1 cellular context compared by ENCODE assay signal in the genomic region with DNA sequence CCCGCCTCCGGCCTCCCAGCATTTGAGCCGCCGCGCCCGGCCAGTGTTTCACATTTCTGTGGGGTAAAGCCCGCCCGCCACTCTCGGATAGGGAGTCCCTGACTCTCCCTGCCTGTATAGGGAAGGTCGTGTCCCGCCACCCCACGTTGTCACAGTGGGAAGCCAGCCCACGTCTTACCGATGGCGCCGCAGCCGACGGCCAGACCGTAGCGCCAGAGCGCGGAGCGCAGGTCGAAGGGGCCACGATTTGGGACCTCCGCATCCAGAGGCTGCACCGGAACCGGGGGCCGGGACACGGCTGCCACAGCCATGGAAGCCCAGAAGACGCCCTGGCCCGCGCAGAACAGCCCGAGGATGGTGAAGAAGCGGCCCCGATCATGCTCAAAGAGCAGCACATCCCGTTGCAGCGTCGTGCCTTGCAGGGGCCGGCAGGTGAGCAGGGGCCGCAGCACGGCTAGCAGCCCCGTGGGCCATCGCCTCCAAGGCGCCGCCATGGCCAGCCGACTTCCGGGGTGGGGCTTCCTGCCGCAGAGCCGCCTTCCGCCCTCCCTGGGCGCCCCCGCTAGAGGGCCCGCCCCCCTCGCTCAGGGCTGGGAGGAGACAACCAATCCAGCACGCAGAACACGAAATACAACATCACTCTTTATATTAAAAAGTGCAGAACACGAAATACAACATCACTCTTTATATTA.
TF ChIP-seq lines count a peak whose summit lies in the region.

A gene with protein sequence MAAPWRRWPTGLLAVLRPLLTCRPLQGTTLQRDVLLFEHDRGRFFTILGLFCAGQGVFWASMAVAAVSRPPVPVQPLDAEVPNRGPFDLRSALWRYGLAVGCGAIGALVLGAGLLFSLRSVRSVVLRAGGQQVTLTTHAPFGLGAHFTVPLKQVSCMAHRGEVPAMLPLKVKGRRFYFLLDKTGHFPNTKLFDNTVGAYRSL (minus strand): TSS at position 506 of the 692 bp plus-strand sequence. CDS start 12 bp downstream, at position 494.

TF ChIP-seq in HepG2, 621 proteins besides CTCF, POLR2A, EP300 and RAD21 (continued from another document and continues in another):
- TF ChIP-seq ZBTB20 (CRISPR knock-in tag; IDR thresholded peaks at IDR 0.05; ENCODE audit: borderline replicate concordance, low read depth) (0 out of 2 replicates have a peak, but pooled peaks have one; percentile 35), IRX3 (CRISPR knock-in tag; IDR thresholded peaks at IDR 0.05; ENCODE audit: borderline replicate concordance, low read depth) (no peak), YEATS4 (CRISPR knock-in tag; IDR thresholded peaks at IDR 0.05; ENCODE audit: borderline replicate concordance) (peak; percentile 55; the same call in 1 of the 2 replicates), ZNF230 (CRISPR knock-in tag; IDR thresholded peaks at IDR 0.05) (no peak), DNMT3B (CRISPR knock-in tag; conservative IDR thresholded peaks at IDR 0.05) (no peak), ZNF598 (CRISPR knock-in tag; IDR thresholded peaks at IDR 0.05; ENCODE audit: borderline replicate concordance) (peak; percentile 92; the same call in 1 of the 2 replicates), ZSCAN20 (CRISPR knock-in tag; IDR thresholded peaks at IDR 0.05; ENCODE audit: borderline replicate concordance) (no peak), GATAD1 (CRISPR knock-in tag; IDR thresholded peaks at IDR 0.05) (peak; percentile 92), SALL1 (CRISPR knock-in tag; IDR thresholded peaks at IDR 0.05) (peak; percentile 60), TCF7L2 (IDR thresholded peaks at IDR 0.05; ENCODE audit: low read depth, low read length) (no peak), SMAD9 (CRISPR knock-in tag; IDR thresholded peaks at IDR 0.05) (peak; percentile 79; the same call in 1 of the 2 replicates), ISL2 (CRISPR knock-in tag; IDR thresholded peaks at IDR 0.05) (0 out of 2 replicates have a peak, but pooled peaks have one; percentile 10), ZNF382 (CRISPR knock-in tag; IDR thresholded peaks at IDR 0.05; ENCODE audit: borderline replicate concordance) (no peak), ZNF713 (CRISPR knock-in tag; IDR thresholded peaks at IDR 0.05) (peak; percentile 74; the same call in 1 of the 2 replicates), ZFX (CRISPR knock-in tag; IDR thresholded peaks at IDR 0.05; ENCODE audit: low read depth) (peak; percentile 92), ZNF773 (CRISPR knock-in tag; IDR thresholded peaks at IDR 0.05; ENCODE audit: borderline replicate concordance) (no peak), MYC (CRISPR knock-in tag; IDR thresholded peaks at IDR 0.05; ENCODE audit: borderline replicate concordance) (peak; percentile 60; the same call in 1 of the 2 replicates), ATRX (CRISPR knock-in tag; IDR thresholded peaks at IDR 0.05; ENCODE audit: borderline replicate concordance) (no peak), MTA3 (CRISPR knock-in tag; IDR thresholded peaks at IDR 0.05) (no peak), NFE2 (CRISPR knock-in tag; IDR thresholded peaks at IDR 0.05) (no peak), SALL2 (CRISPR knock-in tag; IDR thresholded peaks at IDR 0.05) (no peak), PHF21A (CRISPR knock-in tag; IDR thresholded peaks at IDR 0.05) (peak; percentile 47; the same call in 1 of the 2 replicates), POLR2AphosphoS2 (IDR thresholded peaks at IDR 0.05; ENCODE audit: low read depth, low read length) (peak; percentile 63; the same call in 1 of the 2 replicates), HMG20A (CRISPR knock-in tag; IDR thresholded peaks at IDR 0.05; ENCODE audit: borderline replicate concordance) (no peak), KAT8 (CRISPR knock-in tag; IDR thresholded peaks at IDR 0.05) (peak; percentile 94), ZNF124 (CRISPR knock-in tag; IDR thresholded peaks at IDR 0.05) (peak; percentile 85; the same call in 1 of the 2 replicates), PPARG (CRISPR knock-in tag; conservative IDR thresholded peaks at IDR 0.05) (no peak; the same call in 1 of the 2 replicates), MAFG (CRISPR knock-in tag; IDR thresholded peaks at IDR 0.05) (no peak), HOXA9 (CRISPR knock-in tag; IDR thresholded peaks at IDR 0.05; ENCODE audit: borderline replicate concordance) (no peak), SP1 (IDR thresholded peaks at IDR 0.05) (no peak), SP1 (CRISPR knock-in tag; IDR thresholded peaks at IDR 0.05) (peak; percentile 72), PITX1 (CRISPR knock-in tag; IDR thresholded peaks at IDR 0.05) (peak; percentile 68; the same call in 1 of the 2 replicates), ZKSCAN5 (CRISPR knock-in tag; IDR thresholded peaks at IDR 0.05) (no peak)
- TF ChIP-seq, protein P1, sequence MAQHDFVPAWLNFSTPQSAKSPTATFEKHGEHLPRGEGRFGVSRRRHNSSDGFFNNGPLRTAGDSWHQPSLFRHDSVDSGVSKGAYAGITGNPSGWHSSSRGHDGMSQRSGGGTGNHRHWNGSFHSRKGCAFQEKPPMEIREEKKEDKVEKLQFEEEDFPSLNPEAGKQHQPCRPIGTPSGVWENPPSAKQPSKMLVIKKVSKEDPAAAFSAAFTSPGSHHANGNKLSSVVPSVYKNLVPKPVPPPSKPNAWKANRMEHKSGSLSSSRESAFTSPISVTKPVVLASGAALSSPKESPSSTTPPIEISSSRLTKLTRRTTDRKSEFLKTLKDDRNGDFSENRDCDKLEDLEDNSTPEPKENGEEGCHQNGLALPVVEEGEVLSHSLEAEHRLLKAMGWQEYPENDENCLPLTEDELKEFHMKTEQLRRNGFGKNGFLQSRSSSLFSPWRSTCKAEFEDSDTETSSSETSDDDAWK (CRISPR knock-in tag; IDR thresholded peaks at IDR 0.05), result no peak
- TF ChIP-seq, protein P2, sequence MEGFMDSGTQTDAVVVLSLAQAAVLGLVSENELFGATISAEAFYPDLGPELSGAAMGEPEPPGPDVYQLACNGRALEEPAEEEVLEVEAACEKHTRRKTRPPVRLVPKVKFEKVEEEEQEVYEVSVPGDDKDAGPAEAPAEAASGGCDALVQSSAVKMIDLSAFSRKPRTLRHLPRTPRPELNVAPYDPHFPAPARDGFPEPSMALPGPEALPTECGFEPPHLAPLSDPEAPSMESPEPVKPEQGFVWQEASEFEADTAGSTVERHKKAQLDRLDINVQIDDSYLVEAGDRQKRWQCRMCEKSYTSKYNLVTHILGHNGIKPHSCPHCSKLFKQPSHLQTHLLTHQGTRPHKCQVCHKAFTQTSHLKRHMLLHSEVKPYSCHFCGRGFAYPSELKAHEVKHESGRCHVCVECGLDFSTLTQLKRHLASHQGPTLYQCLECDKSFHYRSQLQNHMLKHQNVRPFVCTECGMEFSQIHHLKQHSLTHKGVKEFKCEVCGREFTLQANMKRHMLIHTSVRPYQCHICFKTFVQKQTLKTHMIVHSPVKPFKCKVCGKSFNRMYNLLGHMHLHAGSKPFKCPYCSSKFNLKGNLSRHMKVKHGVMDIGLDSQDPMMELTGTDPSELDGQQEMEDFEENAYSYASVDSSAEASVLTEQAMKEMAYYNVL (CRISPR knock-in tag; IDR thresholded peaks at IDR 0.05; ENCODE audit: borderline replicate concordance), result peak; percentile 57; the same call in 1 of the 2 replicates
- TF ChIP-seq, protein P3, sequence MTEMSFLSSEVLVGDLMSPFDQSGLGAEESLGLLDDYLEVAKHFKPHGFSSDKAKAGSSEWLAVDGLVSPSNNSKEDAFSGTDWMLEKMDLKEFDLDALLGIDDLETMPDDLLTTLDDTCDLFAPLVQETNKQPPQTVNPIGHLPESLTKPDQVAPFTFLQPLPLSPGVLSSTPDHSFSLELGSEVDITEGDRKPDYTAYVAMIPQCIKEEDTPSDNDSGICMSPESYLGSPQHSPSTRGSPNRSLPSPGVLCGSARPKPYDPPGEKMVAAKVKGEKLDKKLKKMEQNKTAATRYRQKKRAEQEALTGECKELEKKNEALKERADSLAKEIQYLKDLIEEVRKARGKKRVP (CRISPR knock-in tag; IDR thresholded peaks at IDR 0.05), result no peak
- TF ChIP-seq, protein P4, sequence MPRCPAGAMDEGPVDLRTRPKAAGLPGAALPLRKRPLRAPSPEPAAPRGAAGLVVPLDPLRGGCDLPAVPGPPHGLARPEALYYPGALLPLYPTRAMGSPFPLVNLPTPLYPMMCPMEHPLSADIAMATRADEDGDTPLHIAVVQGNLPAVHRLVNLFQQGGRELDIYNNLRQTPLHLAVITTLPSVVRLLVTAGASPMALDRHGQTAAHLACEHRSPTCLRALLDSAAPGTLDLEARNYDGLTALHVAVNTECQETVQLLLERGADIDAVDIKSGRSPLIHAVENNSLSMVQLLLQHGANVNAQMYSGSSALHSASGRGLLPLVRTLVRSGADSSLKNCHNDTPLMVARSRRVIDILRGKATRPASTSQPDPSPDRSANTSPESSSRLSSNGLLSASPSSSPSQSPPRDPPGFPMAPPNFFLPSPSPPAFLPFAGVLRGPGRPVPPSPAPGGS (CRISPR knock-in tag; IDR thresholded peaks at IDR 0.05), result peak; percentile 92
- TF ChIP-seq, protein P5, sequence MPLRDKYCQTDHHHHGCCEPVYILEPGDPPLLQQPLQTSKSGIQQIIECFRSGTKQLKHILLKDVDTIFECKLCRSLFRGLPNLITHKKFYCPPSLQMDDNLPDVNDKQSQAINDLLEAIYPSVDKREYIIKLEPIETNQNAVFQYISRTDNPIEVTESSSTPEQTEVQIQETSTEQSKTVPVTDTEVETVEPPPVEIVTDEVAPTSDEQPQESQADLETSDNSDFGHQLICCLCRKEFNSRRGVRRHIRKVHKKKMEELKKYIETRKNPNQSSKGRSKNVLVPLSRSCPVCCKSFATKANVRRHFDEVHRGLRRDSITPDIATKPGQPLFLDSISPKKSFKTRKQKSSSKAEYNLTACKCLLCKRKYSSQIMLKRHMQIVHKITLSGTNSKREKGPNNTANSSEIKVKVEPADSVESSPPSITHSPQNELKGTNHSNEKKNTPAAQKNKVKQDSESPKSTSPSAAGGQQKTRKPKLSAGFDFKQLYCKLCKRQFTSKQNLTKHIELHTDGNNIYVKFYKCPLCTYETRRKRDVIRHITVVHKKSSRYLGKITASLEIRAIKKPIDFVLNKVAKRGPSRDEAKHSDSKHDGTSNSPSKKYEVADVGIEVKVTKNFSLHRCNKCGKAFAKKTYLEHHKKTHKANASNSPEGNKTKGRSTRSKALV (CRISPR knock-in tag; IDR thresholded peaks at IDR 0.05), result no peak
- TF ChIP-seq, protein P6, sequence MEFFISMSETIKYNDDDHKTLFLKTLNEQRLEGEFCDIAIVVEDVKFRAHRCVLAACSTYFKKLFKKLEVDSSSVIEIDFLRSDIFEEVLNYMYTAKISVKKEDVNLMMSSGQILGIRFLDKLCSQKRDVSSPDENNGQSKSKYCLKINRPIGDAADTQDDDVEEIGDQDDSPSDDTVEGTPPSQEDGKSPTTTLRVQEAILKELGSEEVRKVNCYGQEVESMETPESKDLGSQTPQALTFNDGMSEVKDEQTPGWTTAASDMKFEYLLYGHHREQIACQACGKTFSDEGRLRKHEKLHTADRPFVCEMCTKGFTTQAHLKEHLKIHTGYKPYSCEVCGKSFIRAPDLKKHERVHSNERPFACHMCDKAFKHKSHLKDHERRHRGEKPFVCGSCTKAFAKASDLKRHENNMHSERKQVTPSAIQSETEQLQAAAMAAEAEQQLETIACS (CRISPR knock-in tag; IDR thresholded peaks at IDR 0.05), result no peak
- TF ChIP-seq, protein P7, sequence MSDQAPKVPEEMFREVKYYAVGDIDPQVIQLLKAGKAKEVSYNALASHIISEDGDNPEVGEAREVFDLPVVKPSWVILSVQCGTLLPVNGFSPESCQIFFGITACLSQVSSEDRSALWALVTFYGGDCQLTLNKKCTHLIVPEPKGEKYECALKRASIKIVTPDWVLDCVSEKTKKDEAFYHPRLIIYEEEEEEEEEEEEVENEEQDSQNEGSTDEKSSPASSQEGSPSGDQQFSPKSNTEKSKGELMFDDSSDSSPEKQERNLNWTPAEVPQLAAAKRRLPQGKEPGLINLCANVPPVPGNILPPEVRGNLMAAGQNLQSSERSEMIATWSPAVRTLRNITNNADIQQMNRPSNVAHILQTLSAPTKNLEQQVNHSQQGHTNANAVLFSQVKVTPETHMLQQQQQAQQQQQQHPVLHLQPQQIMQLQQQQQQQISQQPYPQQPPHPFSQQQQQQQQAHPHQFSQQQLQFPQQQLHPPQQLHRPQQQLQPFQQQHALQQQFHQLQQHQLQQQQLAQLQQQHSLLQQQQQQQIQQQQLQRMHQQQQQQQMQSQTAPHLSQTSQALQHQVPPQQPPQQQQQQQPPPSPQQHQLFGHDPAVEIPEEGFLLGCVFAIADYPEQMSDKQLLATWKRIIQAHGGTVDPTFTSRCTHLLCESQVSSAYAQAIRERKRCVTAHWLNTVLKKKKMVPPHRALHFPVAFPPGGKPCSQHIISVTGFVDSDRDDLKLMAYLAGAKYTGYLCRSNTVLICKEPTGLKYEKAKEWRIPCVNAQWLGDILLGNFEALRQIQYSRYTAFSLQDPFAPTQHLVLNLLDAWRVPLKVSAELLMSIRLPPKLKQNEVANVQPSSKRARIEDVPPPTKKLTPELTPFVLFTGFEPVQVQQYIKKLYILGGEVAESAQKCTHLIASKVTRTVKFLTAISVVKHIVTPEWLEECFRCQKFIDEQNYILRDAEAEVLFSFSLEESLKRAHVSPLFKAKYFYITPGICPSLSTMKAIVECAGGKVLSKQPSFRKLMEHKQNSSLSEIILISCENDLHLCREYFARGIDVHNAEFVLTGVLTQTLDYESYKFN (CRISPR knock-in tag; conservative IDR thresholded peaks at IDR 0.05), result no peak
- TF ChIP-seq, protein P8, sequence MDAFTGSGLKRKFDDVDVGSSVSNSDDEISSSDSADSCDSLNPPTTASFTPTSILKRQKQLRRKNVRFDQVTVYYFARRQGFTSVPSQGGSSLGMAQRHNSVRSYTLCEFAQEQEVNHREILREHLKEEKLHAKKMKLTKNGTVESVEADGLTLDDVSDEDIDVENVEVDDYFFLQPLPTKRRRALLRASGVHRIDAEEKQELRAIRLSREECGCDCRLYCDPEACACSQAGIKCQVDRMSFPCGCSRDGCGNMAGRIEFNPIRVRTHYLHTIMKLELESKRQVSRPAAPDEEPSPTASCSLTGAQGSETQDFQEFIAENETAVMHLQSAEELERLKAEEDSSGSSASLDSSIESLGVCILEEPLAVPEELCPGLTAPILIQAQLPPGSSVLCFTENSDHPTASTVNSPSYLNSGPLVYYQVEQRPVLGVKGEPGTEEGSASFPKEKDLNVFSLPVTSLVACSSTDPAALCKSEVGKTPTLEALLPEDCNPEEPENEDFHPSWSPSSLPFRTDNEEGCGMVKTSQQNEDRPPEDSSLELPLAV (CRISPR knock-in tag; conservative IDR thresholded peaks at IDR 0.05; ENCODE audit: low read depth), result no peak
- TF ChIP-seq, protein P9, sequence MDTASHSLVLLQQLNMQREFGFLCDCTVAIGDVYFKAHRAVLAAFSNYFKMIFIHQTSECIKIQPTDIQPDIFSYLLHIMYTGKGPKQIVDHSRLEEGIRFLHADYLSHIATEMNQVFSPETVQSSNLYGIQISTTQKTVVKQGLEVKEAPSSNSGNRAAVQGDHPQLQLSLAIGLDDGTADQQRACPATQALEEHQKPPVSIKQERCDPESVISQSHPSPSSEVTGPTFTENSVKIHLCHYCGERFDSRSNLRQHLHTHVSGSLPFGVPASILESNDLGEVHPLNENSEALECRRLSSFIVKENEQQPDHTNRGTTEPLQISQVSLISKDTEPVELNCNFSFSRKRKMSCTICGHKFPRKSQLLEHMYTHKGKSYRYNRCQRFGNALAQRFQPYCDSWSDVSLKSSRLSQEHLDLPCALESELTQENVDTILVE (CRISPR knock-in tag; IDR thresholded peaks at IDR 0.05), result no peak
- TF ChIP-seq, protein P10, sequence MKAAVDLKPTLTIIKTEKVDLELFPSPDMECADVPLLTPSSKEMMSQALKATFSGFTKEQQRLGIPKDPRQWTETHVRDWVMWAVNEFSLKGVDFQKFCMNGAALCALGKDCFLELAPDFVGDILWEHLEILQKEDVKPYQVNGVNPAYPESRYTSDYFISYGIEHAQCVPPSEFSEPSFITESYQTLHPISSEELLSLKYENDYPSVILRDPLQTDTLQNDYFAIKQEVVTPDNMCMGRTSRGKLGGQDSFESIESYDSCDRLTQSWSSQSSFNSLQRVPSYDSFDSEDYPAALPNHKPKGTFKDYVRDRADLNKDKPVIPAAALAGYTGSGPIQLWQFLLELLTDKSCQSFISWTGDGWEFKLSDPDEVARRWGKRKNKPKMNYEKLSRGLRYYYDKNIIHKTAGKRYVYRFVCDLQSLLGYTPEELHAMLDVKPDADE (CRISPR knock-in tag; IDR thresholded peaks at IDR 0.05), result no peak
